8 cellular contexts compared by ENCODE assay signal in the genomic region with DNA sequence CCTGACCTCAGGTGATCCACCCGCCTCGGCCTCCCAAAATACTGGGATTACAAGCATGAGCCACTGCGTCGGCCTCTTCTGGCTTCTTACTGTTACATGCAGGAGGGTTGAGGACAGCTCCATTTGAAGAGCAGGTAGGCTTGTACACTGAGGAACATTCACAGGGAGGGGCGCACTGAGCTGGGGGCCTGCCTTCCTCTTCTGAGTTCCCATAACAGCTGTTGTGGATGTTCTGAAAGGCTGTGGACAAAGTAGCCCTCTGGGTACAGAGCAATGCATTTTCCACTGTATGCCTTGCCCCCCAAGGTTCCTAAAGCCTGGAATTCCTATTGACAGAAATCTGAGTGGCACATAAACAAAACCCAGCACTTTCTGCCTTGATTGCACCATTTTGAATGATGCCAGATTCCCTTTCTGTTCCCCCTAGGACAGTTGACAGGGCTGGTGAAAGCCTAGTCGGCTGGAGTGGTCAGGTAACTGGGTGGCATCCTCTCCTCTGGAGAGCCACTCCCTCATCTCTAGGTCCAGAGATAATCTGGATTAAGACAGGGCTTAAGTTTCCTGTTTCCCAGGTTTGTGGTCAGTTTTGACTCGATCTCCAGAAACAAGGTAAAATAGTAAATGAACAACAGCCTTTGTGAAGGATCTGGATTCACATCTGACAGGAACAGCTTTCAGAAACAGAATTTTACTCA. TPM values are rescaled to one million over a fixed set of nuclear protein-coding genes. Genes with fewer than 3 reads are reported as not detected.
DNase-seq lines count a peak whose midpoint lies in the region; ATAC-seq and TF ChIP-seq lines count a peak whose summit lies in the region.

No MANE protein-coding gene starts in this region.

- no peaks in the 10 kb centered on the region for H3K27me3 Mint-ChIP-seq in Calu3 (ENCODE audit: unreplicated experiment)
- peaks cover 22% of the 10 kb centered on the region for H3K27me3 Mint-ChIP-seq in dendritic cell treated with granulocyte-macrophage colony-stimulating factor and Interleukin-4, amounts not matched to agents 40 ng/mL and 50 ng/mL, for 4 days

- peaks cover 12% of the 10 kb centered on the region for H3K4me1 ChIP-seq in ovary (ENCODE audit: insufficient read depth)

- peak overlapping the region; percentile 60 for H3K27ac Mint-ChIP-seq in Calu3 (ENCODE audit: unreplicated experiment)
- no peak overlapping the region for H3K27ac Mint-ChIP-seq in dendritic cell treated with granulocyte-macrophage colony-stimulating factor and Interleukin-4, amounts not matched to agents 40 ng/mL and 50 ng/mL, for 4 days

- intact Hi-C loops in Calu3 (cut with micrococcal nuclease; ENCODE audit: unreplicated experiment) (no loop called here), ovary (cut with DNase I) (loop anchor here in 2 of 4 donors (5.0 to 10.0 kb wide), 3 partner anchors 269 to 449 kb away; a partner anchor contains a TSS)
- intact Hi-C loops in dendritic cell treated with granulocyte-macrophage colony-stimulating factor and Interleukin-4, amounts not matched to agents 40 ng/mL and 50 ng/mL, for 4 days (cut with micrococcal nuclease) = no loop called here

- BruUV-seq in Calu3 (replicated peaks; lab: Mats Ljungman, UMichigan) = no TSS peak

- H3K4me1 Mint-ChIP-seq in Calu3 (ENCODE audit: low read depth, unreplicated experiment) = peaks cover 17% of the 10 kb centered on the region
- peaks cover 37% of the 10 kb centered on the region for H3K4me1 Mint-ChIP-seq in dendritic cell treated with granulocyte-macrophage colony-stimulating factor and Interleukin-4, amounts not matched to agents 40 ng/mL and 50 ng/mL, for 4 days (ENCODE audit: low read depth)

- peaks cover 54% of the 10 kb centered on the region for H3K36me3 Mint-ChIP-seq in Calu3 (ENCODE audit: insufficient read depth, unreplicated experiment)
- H3K36me3 Mint-ChIP-seq in dendritic cell treated with granulocyte-macrophage colony-stimulating factor and Interleukin-4, amounts not matched to agents 40 ng/mL and 50 ng/mL, for 4 days (ENCODE audit: low read depth) = peaks cover 33% of the 10 kb centered on the region

- TF ChIP-seq EP300 in ovary (IDR thresholded peaks at IDR 0.05) = no peak

- DNase-seq in Calu3 = no peak
- DNase-seq in NCI-H526 treated with DMSO at 0.1 percent for 48 hours (lab: John Stamatoyannopoulos, UW) = peak; percentile 8
- DNase-seq in ovary = peak in 2 of 5 donors; percentile 31 to 34
- DNase-seq in cerebellar nuclear complex (lab: John Stamatoyannopoulos, UW) = no peak
- no peak for DNase-seq in NK-92 (lab: John Stamatoyannopoulos, UW; ENCODE audit: unreplicated experiment)
- no peak for DNase-seq in epidermal melanocyte (ENCODE audit: insufficient read length, low spot score)

- WGBS in ovary, 3 donors = 79 to 83% (median 81%) methylated on average over 7 of the region's 7 CpGs

- no peak for TF ChIP-seq POLR2A in ovary (IDR thresholded peaks at IDR 0.05)

- no peaks in the 10 kb centered on the region for H3K27me3 ChIP-seq in ovary

- no peak for ATAC-seq in HG02840 (IDR thresholded peaks at IDR 0.05; ENCODE audit: low FRiP score, unreplicated experiment)

- TF ChIP-seq CTCF in Calu3 (IDR thresholded peaks at IDR 0.05; ENCODE audit: unreplicated experiment) = no peak
- no peak for TF ChIP-seq CTCF in ovary (IDR thresholded peaks at IDR 0.05)

- CTCF ChIA-PET in Calu3 (lab: Charles Lee) = no interaction called here

- no peaks in the 10 kb centered on the region for H3K9me3 ChIP-seq in ovary

- peak overlapping the region; percentile 61 for H3K4me3 Mint-ChIP-seq in Calu3 (ENCODE audit: low read depth, unreplicated experiment)
- peak overlapping the region; percentile 66 for H3K4me3 Mint-ChIP-seq in dendritic cell treated with granulocyte-macrophage colony-stimulating factor and Interleukin-4, amounts not matched to agents 40 ng/mL and 50 ng/mL, for 4 days

- H3K9me3 Mint-ChIP-seq in Calu3 (ENCODE audit: low read depth, unreplicated experiment) = no peaks in the 10 kb centered on the region
- H3K9me3 Mint-ChIP-seq in dendritic cell treated with granulocyte-macrophage colony-stimulating factor and Interleukin-4, amounts not matched to agents 40 ng/mL and 50 ng/mL, for 4 days = no peaks in the 10 kb centered on the region

- H3K4me3 ChIP-seq in ovary = no peak overlapping the region

- H3K27ac ChIP-seq in ovary = peak overlapping the region; percentile 62 to 95

- no peaks in the 10 kb centered on the region for H3K36me3 ChIP-seq in ovary

RNA-seq across cellular contexts. Expression of a gene that starts 1.4 kb away (rescaled TPM):
- 4.0 and 4.3 TPM in 2 replicates for total RNA-seq in Calu3 (2022)
- total RNA-seq in ovary = 1 to 10 TPM in 6 of 7 donors, under 1 TPM in 1; 0.69 to 4.1 (median 2.1) TPM
- 1 to 10 TPM; 1.3 to 1.8 TPM for polyA plus RNA-seq in ovary

RNA-seq across cellular contexts. Expression of a gene that starts 41.1 kb away (rescaled TPM):
- total RNA-seq in Calu3 (2022) (152 and 167 TPM in 2 replicates), ovary (10 to 100 TPM; 31.2 to 83.0 (median 63.2) TPM)
- polyA plus RNA-seq in ovary = 10 to 100 TPM; 20.1 to 49.2 TPM
